20 cellular contexts compared by ENCODE assay signal in the genomic region with DNA sequence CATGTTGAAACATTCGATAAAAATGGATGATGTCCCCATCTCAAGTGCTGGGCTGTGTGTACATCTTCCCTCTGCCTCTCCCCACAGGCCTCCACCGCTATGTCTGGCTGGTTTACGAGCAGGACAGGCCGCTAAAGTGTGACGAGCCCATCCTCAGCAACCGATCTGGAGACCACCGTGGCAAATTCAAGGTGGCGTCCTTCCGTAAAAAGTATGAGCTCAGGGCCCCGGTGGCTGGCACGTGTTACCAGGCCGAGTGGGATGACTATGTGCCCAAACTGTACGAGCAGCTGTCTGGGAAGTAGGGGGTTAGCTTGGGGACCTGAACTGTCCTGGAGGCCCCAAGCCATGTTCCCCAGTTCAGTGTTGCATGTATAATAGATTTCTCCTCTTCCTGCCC.
"Had no signal": no experiment of that assay in that cellular context is flagged by ENCODE, and none has a peak within 500 bp of the region (broad histone marks: within the 10 kb centered on the region; RNA-seq: fewer than 3 reads in every experiment).

No MANE protein-coding gene starts in this region.

- H3K27ac Mint-ChIP-seq: activated T-helper 1 cell treated with anti-CD3 and anti-CD28 coated beads, Interleukin-12 subunit alpha, Interleukin-12 subunit beta, Interleukin-2, Interleukin-4 antibody, amounts not matched to agents 30 ng/mL and 10 ng/mL and 1 ng/mL, durations not matched to agents 14 hours and 24 hours and 36 hours; type B pancreatic cell had no signal

- H3K9me3 Mint-ChIP-seq: activated CD4-positive, alpha-beta T cell treated with anti-CD3 and anti-CD28 coated beads, Interleukin-2, amount 10 ng/mL, durations not matched to agents 7 days and 5 days; activated T-helper 1 cell treated with anti-CD3 and anti-CD28 coated beads, Interleukin-12 subunit alpha, Interleukin-12 subunit beta, Interleukin-2, Interleukin-4 antibody, amounts not matched to agents 30 ng/mL and 10 ng/mL and 1 ng/mL, durations not matched to agents 14 hours and 24 hours and 36 hours; dendritic cell treated with granulocyte-macrophage colony-stimulating factor and Interleukin-4, amounts not matched to agents 40 ng/mL and 50 ng/mL, for 4 days; T-helper 2 cell treated with Interferon-gamma antibody and Interleukin-4, amounts not matched to agents 5 μg/mL and 100 μg/mL, for 36 hours; type B pancreatic cell had no signal

- H3K4me3 Mint-ChIP-seq: activated CD4-positive, alpha-beta T cell treated with anti-CD3 and anti-CD28 coated beads, Interleukin-2, amount 10 ng/mL, durations not matched to agents 7 days and 5 days; activated T-helper 1 cell treated with anti-CD3 and anti-CD28 coated beads, Interleukin-12 subunit alpha, Interleukin-12 subunit beta, Interleukin-2, Interleukin-4 antibody, amounts not matched to agents 30 ng/mL and 10 ng/mL and 1 ng/mL, durations not matched to agents 14 hours and 24 hours and 36 hours; dendritic cell treated with granulocyte-macrophage colony-stimulating factor and Interleukin-4, amounts not matched to agents 40 ng/mL and 50 ng/mL, for 4 days; T-helper 2 cell treated with Interferon-gamma antibody and Interleukin-4, amounts not matched to agents 5 μg/mL and 100 μg/mL, for 36 hours; type B pancreatic cell had no signal

- DNase-seq: activated CD4-positive, alpha-beta T cell treated with anti-CD3 and anti-CD28 coated beads, Interleukin-2, amount 10 ng/mL, durations not matched to agents 7 days and 5 days; activated CD8-positive, alpha-beta memory T cell treated with anti-CD3 and anti-CD28 coated beads, Interleukin-2, amount 50 U/mL, for 48 hours; anterior cingulate cortex; body of pancreas; effector CD4-positive, alpha-beta T cell; erythroblast; foreskin fibroblast; heart right ventricle; left colon; mesenchymal stem cell; mucosa of descending colon; psoas muscle; SK-N-SH; stimulated activated CD4-positive, alpha-beta T cell treated with anti-CD3 and anti-CD28 coated beads, Interleukin-12 subunit alpha, Interleukin-12 subunit beta, amount 100 ng/mL, for 4 hours; stimulated activated naive CD4-positive, alpha-beta T cell had no signal

- H3K27me3 Mint-ChIP-seq: activated CD4-positive, alpha-beta T cell treated with anti-CD3 and anti-CD28 coated beads, Interleukin-2, amount 10 ng/mL, durations not matched to agents 7 days and 5 days; dendritic cell treated with granulocyte-macrophage colony-stimulating factor and Interleukin-4, amounts not matched to agents 40 ng/mL and 50 ng/mL, for 4 days; type B pancreatic cell had no signal

- ATAC-seq: activated CD4-positive, CD25-positive, alpha-beta regulatory T cell treated with anti-CD3 and anti-CD28 coated beads, Interleukin-2, amount 50 U/mL, for 24 hours; body of pancreas; heart right ventricle; left colon; mucosa of descending colon had no signal
